In the genomic region with DNA sequence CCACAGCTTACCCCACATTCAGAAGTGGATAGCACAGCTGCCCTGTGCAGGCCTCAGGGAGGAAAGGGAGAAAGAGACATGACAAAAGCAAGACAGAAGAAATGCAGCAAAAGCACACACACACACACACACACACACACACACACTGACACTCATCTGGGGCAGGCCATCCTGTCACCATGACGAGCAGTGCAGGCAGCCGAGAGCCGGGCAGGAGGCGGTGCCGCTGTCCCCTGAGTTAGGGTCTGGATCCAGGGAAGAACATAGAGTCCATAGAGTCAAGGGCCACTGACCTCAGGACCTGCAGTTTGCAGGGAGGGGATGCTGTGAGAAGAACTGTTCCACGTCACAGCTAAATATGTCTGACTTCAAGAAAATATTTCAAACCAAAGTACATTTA, we compare ENCODE assay signal across 19 cellular contexts. TPM values are rescaled to one million over a fixed set of nuclear protein-coding genes. Genes with fewer than 3 reads are reported as not detected.
"Had no signal": no experiment of that assay in that cellular context is flagged by ENCODE, and none has a peak within 500 bp of the region (broad histone marks: within the 10 kb centered on the region; RNA-seq: fewer than 3 reads in every experiment).

No MANE protein-coding gene starts in this region.

RNA-seq across cellular contexts. Expression of gene POTEM, which starts 4.0 kb away (rescaled TPM):
- total RNA-seq: heart left ventricle; kidney; left ventricle myocardium inferior; lung; mucosa of gallbladder; naive thymus-derived CD8-positive, alpha-beta T cell; occipital lobe; osteocyte; posterior vena cava; psoas muscle; right lobe of liver; skeletal muscle tissue; smooth muscle cell; subcutaneous adipose tissue; suprapubic skin; thoracic aorta; urinary bladder; vagina had no signal
- polyA plus RNA-seq: heart left ventricle; immature natural killer cell; lung; naive thymus-derived CD8-positive, alpha-beta T cell; psoas muscle; smooth muscle cell; urinary bladder had no signal
